Comparison of ENCODE assay signal across 16 cellular contexts in the genomic region with DNA sequence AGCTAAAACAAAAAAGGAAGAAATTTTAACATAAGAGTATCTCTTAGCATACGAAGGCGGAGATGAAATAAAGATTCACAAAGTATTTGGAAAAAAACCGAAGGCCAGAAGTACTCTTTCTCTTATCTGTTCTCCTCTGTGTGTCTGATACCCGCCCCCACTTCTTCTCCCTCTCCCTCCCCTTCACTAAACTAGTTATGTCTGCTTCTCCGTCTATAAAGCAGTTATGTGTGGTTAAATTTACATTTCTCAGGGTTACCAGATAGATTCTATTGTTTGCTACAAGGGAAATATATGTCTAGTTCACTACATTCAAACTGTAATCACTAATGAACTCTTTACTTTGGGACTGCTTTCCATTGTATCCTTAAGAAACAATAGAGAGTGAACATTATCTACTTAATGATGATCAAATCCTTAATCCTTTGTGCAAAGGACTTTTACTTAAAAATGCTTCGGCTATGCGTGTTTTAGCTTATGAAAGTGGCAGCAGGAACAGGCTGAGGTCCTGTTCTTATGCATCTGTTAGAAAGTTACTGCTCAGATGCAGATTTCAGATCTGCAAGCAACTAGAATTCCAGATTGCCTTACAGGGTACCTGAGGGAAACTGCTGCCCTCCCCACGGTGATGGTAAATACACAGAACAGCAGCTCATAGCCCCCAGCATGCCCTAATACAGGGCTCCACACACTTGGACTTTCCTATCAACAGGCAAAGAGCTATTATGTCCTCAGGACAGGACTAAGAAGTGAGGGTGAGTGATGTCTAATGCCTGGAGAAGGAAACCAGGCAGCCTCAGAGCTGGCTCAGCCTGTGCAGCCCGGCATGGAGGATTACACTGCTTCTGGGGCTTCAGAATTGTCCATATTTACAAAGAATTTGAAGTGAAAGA.
A peak's percentile ranks its signal among the peaks of the same experiment; 100 is the strongest.
DNase-seq lines count a peak whose midpoint lies in the region; ATAC-seq, FAIRE-seq and TF ChIP-seq lines count a peak whose summit lies in the region.
"Had no signal": no experiment of that assay in that cellular context is flagged by ENCODE, and none has a peak within 500 bp of the region (broad histone marks: within the 10 kb centered on the region; RNA-seq: fewer than 3 reads in every experiment).

No MANE protein-coding gene starts in this region.

- H4K20me1 ChIP-seq in H1 (replicated peaks in 1 of 2; ENCODE audit: control insufficient read depth in 1 of 2, insufficient read depth in 2 of 2, low read length in 2 of 2) (no peaks in the 10 kb centered on the region), smooth muscle cell (ENCODE audit: low read depth) (no peaks in the 10 kb centered on the region)

- H2AFZ ChIP-seq in H1 (ENCODE audit: low read length): no peak overlapping the region
- H2AFZ ChIP-seq in smooth muscle cell (ENCODE audit: low read depth): peak overlapping the region; percentile 31

- H2BK20ac ChIP-seq in H1 (ENCODE audit: low read length): no peak overlapping the region

- H3K56ac ChIP-seq in H1 (replicated peaks; ENCODE audit: insufficient read length, low read depth, low read length): no peak overlapping the region

- peak overlapping the region; percentile 3 for H4K91ac ChIP-seq in H1 (replicated peaks; ENCODE audit: insufficient read length, low read length)

- CTCF ChIA-PET in H1 (lab: Charles Lee; ENCODE audit: partially characterized antibody): interaction anchor here (0.6 to 1.4 kb wide), 2 partner anchors 10 to 455 kb away, joined by 3 to 4 read pairs; no protein-coding TSS in a partner anchor

- peak in 1 of 2 experiments; percentile 16; a peak in 1 of 4 replicates for TF ChIP-seq RAD21 in H1 (IDR thresholded peaks at IDR 0.05 in 1 of 2, conservative IDR thresholded peaks at IDR 0.05 in 1 of 2; ENCODE audit: low read depth in 2 of 2, low read length in 2 of 2)

- no peak overlapping the region for H3K4ac ChIP-seq in H1 (replicated peaks; ENCODE audit: insufficient read length, low read depth, low read length)

- H3K18ac ChIP-seq in H1 (ENCODE audit: extremely low read depth, low read length): no peak overlapping the region

- no peak overlapping the region for H2BK12ac ChIP-seq in H1 (ENCODE audit: low read depth, low read length)

- H3K27ac ChIP-seq in H1 (ENCODE audit: low read depth, low read length) (no peak overlapping the region), smooth muscle cell (ENCODE audit: low read depth) (no peak overlapping the region)

- H3K4me2 ChIP-seq in H1 (ENCODE audit: insufficient read depth in 1 of 2, low read depth in 2 of 2, low read length in 2 of 2): no peak overlapping the region
- H3K4me2 ChIP-seq in smooth muscle cell: peak overlapping the region; percentile 45
- H3K4me2 ChIP-seq: SK-N-SH had no signal

- H3K9ac ChIP-seq in H1 (replicated peaks in 1 of 4; ENCODE audit: extremely low read depth in 1 of 4, low read depth in 3 of 4, low read length in 3 of 4): no peak overlapping the region
- H3K9ac ChIP-seq in smooth muscle cell (ENCODE audit: low read depth): no peak overlapping the region
- H3K9ac ChIP-seq: SK-N-SH had no signal

- no peaks in the 10 kb centered on the region for H3K23me2 ChIP-seq in H1 (ENCODE audit: low read depth, low read length)

- H3K79me1 ChIP-seq in H1 (ENCODE audit: low read depth, low read length): no peaks in the 10 kb centered on the region

- TF ChIP-seq CTCF in H1 (IDR thresholded peaks at IDR 0.05; ENCODE audit: control extremely low read depth in 1 of 3, insufficient read depth in 1 of 3, low read depth in 1 of 3, low read length in 3 of 3): no peak
- TF ChIP-seq CTCF in smooth muscle cell (IDR thresholded peaks at IDR 0.05; ENCODE audit: borderline replicate concordance, insufficient read depth, poor library complexity, severe bottlenecking): no peak

- no peak overlapping the region for H2BK5ac ChIP-seq in H1 (ENCODE audit: low read depth, low read length)

- 72% methylated on average over 9 of the region's 9 CpGs; no CpG with 5 or more reads in 1 of the 2 experiments for WGBS in H1 (ENCODE audit: extremely low coverage in 1 of 2, insufficient coverage in 1 of 2, insufficient read length in 1 of 2, insufficient replicate concordance in 2 of 2, low coverage in 1 of 2, low lambda C conversion rate in 2 of 2, missing lambda C conversion rate in 1 of 2), 2 experiments
- 42% methylated on average over 9 of the region's 9 CpGs for WGBS in smooth muscle cell (ENCODE audit: low lambda C conversion rate)

- H3K36me3 ChIP-seq in HAP-1 (replicated peaks) (no peaks in the 10 kb centered on the region), H1 (ENCODE audit: control insufficient read depth in 2 of 4, insufficient read depth in 4 of 4, low read length in 3 of 4) (no peaks in the 10 kb centered on the region), smooth muscle cell (ENCODE audit: low read depth) (no peaks in the 10 kb centered on the region)

- H2BK120ac ChIP-seq in H1 (replicated peaks; ENCODE audit: low read depth, low read length): no peak overlapping the region

- no peak overlapping the region for H2AK5ac ChIP-seq in H1 (ENCODE audit: low read depth, low read length)

- H3K79me2 ChIP-seq in H1 (ENCODE audit: control insufficient read depth in 1 of 2, insufficient read depth in 2 of 2, low read length in 2 of 2) (no peaks in the 10 kb centered on the region), smooth muscle cell (ENCODE audit: low read depth) (no peaks in the 10 kb centered on the region)

- TF ChIP-seq POLR2A in H1 (IDR thresholded peaks at IDR 0.05; ENCODE audit: control extremely low read depth in 1 of 2, low read depth in 2 of 2, low read length in 2 of 2): no peak

- H3K4me3 ChIP-seq in HAP-1 (no peak overlapping the region), H1 (ENCODE audit: extremely low read depth in 1 of 4, insufficient read depth in 2 of 4, low read depth in 3 of 4, low read length in 4 of 4) (no peak overlapping the region), smooth muscle cell (no peak overlapping the region)

- in situ Hi-C loops in HAP-1 (cut with MboI; ENCODE audit: low sequenced_read_pairs): no loop called here

- DNase-seq in HAP-1 (ENCODE audit: low spot score in 2 of 2) (peak; percentile 48 to 91), NCI-H69 (lab: John Stamatoyannopoulos, UW) (peak; percentile 19), H1 (ENCODE audit: low read depth in 1 of 2, low spot score in 2 of 2) (no peak), smooth muscle cell (lab: John Stamatoyannopoulos, UW; ENCODE audit: unreplicated experiment) (no peak), GOT3 (lab: John Stamatoyannopoulos, UW) (no peak), NCI-H1048 (lab: John Stamatoyannopoulos, UW) (no peak)
- DNase-seq: CD8-positive, alpha-beta T cell; DMS 273 treated with DMSO at 0.1 percent for 48 hours; Kasumi-1; NCI-H2029 treated with DMSO at 0.1 percent for 48 hours; NCI-H2227 treated with DMSO at 0.1 percent for 48 hours; NCI-H524 treated with DMSO at 0.1 percent for 48 hours; SK-N-SH; T-helper 1 cell had no signal

- H3F3A ChIP-seq in smooth muscle cell (ENCODE audit: low read depth): no peaks in the 10 kb centered on the region

- POLR2A ChIA-PET in H1 (lab: Charles Lee; ENCODE audit: partially characterized antibody): interaction anchor here (0.9 kb wide), 1 partner anchor 10 kb away, joined by 3 read pairs; no protein-coding TSS in a partner anchor

- FAIRE-seq in H1 (lab: Jason Lieb, UNC): no peak

- H3K9me3 ChIP-seq in HAP-1 (no peaks in the 10 kb centered on the region), H1 (ENCODE audit: insufficient read depth in 2 of 2, low read depth in 1 of 2, low read length in 1 of 2) (no peaks in the 10 kb centered on the region), smooth muscle cell (replicated peaks; ENCODE audit: low read depth) (no peaks in the 10 kb centered on the region)
- H3K9me3 ChIP-seq: SK-N-SH had no signal

- H2BK15ac ChIP-seq in H1 (ENCODE audit: low read length): no peak overlapping the region

- ATAC-seq in HG03460 (IDR thresholded peaks at IDR 0.05; ENCODE audit: unreplicated experiment): no peak
- ATAC-seq: CD8-positive, alpha-beta T cell; Right ventricle myocardium inferior had no signal

- TF ChIP-seq EP300 in H1 (IDR thresholded peaks at IDR 0.05; ENCODE audit: borderline replicate concordance in 1 of 2, low read depth in 2 of 2, low read length in 2 of 2): no peak

- no peaks in the 10 kb centered on the region for H3K27me3 ChIP-seq in HAP-1 (ENCODE audit: low read depth)
- H3K27me3 ChIP-seq in H1 (replicated peaks in 1 of 4; ENCODE audit: control insufficient read depth in 3 of 4, extremely low read depth in 1 of 4, insufficient read depth in 3 of 4, low read length in 3 of 4): no peaks in the 10 kb centered on the region
- no peaks in the 10 kb centered on the region for H3K27me3 ChIP-seq in smooth muscle cell (ENCODE audit: low read depth)

- H4K5ac ChIP-seq in H1 (ENCODE audit: insufficient read length, low read depth, low read length): no peak overlapping the region

- H3K4me1 ChIP-seq in HAP-1 (peaks cover 10% of the 10 kb centered on the region), H1 (replicated peaks in 1 of 4; ENCODE audit: control insufficient read depth in 3 of 4, insufficient read depth in 4 of 4, low read length in 3 of 4) (peaks cover 0 to 3% (median 0%) of the 10 kb centered on the region in 4 experiments; a peak in 1 of 7 replicates), smooth muscle cell (ENCODE audit: low read depth) (peaks cover 7% of the 10 kb centered on the region)

- no peak overlapping the region for H4K8ac ChIP-seq in H1 (ENCODE audit: extremely low read depth, insufficient read depth, low read length)

- no peak overlapping the region for H3K14ac ChIP-seq in H1 (ENCODE audit: insufficient read length)

- no peak overlapping the region for H3K23ac ChIP-seq in H1 (ENCODE audit: insufficient read length)

TF ChIP-seq in H1, 55 proteins besides CTCF, POLR2A, EP300 and RAD21 (continues in another document):
- TF ChIP-seq KDM4A (IDR thresholded peaks at IDR 0.05; ENCODE audit: low read depth, low read length, severe bottlenecking): no peak
- TF ChIP-seq NANOG (IDR thresholded peaks at IDR 0.05; ENCODE audit: insufficient read depth, low read depth, low read length, poor library complexity, severe bottlenecking): no peak
- no peak for TF ChIP-seq EGR1 (IDR thresholded peaks at IDR 0.05; ENCODE audit: borderline replicate concordance, low read depth, low read length)
- TF ChIP-seq SIRT6 (IDR thresholded peaks at IDR 0.05; ENCODE audit: low read length): no peak
- TF ChIP-seq FOSL1 (IDR thresholded peaks at IDR 0.05; ENCODE audit: insufficient read depth, low read depth, low read length): no peak
- no peak for TF ChIP-seq POU5F1 (IDR thresholded peaks at IDR 0.05; ENCODE audit: low read depth, low read length)

Comparison
In these comparisons a context has a peak if more than half of its experiments do, and no peak if none do; other contexts are left out.
1. DNase-seq: peak in HAP-1 (2 of 2) and NCI-H69 (single experiment); none in H1 (0 of 2), smooth muscle cell (single experiment), GOT3 (single experiment) and NCI-H1048 (single experiment).